Comparison of ENCODE assay signal across 2 cellular contexts in the genomic region with DNA sequence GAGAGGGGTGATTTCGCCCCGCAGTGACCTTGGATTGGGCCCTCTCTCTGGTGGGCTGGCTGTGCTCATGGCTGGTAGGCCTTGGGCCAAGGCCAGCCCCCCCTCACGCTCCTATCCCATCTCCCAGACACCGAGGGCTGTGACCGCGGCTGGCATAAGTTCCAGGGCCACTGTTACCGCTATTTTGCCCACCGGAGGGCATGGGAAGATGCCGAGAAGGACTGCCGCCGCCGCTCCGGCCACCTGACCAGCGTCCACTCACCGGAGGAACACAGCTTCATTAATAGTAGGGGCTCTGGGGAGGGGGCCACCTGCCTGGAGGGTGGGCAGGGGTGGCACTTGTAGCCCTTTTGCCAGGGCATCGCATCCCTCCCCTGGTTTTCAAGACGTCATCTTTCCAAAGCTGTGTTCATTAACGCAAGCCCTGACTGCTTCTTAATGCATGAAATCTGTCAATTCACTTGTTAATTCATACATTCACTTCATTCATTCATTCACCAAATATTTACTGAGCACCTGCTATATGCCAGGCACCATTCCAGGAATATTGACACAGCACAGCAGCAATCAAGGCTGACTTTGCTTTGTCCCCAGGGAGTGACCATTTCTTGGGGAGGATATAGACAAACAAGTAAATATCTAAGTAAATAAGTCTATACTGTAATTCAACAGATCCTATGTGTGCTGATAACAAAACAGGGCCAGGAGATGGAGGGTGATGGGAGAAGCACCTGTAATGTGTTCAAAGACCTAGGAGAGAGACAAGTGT.
TF ChIP-seq lines count a peak whose summit lies in the region.

No MANE protein-coding gene starts in this region.

TF ChIP-seq in GM23338, 12 proteins besides CTCF, POLR2A, EP300 and RAD21:
- TF ChIP-seq NANOG (IDR thresholded peaks at IDR 0.05; ENCODE audit: borderline replicate concordance) (no peak), JUNB (IDR thresholded peaks at IDR 0.05; ENCODE audit: unreplicated experiment) (no peak)
- TF ChIP-seq, protein P1, sequence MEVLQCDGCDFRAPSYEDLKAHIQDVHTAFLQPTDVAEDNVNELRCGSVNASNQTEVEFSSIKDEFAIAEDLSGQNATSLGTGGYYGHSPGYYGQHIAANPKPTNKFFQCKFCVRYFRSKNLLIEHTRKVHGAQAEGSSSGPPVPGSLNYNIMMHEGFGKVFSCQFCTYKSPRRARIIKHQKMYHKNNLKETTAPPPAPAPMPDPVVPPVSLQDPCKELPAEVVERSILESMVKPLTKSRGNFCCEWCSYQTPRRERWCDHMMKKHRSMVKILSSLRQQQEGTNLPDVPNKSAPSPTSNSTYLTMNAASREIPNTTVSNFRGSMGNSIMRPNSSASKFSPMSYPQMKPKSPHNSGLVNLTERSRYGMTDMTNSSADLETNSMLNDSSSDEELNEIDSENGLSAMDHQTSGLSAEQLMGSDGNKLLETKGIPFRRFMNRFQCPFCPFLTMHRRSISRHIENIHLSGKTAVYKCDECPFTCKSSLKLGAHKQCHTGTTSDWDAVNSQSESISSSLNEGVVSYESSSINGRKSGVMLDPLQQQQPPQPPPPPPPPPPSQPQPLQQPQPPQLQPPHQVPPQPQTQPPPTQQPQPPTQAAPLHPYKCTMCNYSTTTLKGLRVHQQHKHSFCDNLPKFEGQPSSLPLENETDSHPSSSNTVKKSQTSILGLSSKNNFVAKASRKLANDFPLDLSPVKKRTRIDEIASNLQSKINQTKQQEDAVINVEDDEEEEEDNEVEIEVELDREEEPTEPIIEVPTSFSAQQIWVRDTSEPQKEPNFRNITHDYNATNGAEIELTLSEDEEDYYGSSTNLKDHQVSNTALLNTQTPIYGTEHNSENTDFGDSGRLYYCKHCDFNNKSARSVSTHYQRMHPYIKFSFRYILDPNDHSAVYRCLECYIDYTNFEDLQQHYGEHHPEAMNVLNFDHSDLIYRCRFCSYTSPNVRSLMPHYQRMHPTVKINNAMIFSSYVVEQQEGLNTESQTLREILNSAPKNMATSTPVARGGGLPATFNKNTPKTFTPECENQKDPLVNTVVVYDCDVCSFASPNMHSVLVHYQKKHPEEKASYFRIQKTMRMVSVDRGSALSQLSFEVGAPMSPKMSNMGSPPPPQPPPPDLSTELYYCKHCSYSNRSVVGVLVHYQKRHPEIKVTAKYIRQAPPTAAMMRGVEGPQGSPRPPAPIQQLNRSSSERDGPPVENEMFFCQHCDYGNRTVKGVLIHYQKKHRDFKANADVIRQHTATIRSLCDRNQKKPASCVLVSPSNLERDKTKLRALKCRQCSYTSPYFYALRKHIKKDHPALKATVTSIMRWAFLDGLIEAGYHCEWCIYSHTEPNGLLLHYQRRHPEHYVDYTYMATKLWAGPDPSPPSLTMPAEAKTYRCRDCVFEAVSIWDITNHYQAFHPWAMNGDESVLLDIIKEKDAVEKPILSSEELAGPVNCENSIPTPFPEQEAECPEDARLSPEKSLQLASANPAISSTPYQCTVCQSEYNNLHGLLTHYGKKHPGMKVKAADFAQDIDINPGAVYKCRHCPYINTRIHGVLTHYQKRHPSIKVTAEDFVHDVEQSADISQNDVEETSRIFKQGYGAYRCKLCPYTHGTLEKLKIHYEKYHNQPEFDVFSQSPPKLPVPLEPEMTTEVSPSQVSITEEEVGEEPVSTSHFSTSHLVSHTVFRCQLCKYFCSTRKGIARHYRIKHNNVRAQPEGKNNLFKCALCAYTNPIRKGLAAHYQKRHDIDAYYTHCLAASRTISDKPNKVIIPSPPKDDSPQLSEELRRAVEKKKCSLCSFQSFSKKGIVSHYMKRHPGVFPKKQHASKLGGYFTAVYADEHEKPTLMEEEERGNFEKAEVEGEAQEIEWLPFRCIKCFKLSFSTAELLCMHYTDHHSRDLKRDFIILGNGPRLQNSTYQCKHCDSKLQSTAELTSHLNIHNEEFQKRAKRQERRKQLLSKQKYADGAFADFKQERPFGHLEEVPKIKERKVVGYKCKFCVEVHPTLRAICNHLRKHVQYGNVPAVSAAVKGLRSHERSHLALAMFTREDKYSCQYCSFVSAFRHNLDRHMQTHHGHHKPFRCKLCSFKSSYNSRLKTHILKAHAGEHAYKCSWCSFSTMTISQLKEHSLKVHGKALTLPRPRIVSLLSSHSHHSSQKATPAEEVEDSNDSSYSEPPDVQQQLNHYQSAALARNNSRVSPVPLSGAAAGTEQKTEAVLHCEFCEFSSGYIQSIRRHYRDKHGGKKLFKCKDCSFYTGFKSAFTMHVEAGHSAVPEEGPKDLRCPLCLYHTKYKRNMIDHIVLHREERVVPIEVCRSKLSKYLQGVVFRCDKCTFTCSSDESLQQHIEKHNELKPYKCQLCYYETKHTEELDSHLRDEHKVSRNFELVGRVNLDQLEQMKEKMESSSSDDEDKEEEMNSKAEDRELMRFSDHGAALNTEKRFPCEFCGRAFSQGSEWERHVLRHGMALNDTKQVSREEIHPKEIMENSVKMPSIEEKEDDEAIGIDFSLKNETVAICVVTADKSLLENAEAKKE (CRISPR knock-in tag; IDR thresholded peaks at IDR 0.05), result no peak
- TF ChIP-seq, protein P2, sequence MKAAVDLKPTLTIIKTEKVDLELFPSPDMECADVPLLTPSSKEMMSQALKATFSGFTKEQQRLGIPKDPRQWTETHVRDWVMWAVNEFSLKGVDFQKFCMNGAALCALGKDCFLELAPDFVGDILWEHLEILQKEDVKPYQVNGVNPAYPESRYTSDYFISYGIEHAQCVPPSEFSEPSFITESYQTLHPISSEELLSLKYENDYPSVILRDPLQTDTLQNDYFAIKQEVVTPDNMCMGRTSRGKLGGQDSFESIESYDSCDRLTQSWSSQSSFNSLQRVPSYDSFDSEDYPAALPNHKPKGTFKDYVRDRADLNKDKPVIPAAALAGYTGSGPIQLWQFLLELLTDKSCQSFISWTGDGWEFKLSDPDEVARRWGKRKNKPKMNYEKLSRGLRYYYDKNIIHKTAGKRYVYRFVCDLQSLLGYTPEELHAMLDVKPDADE (IDR thresholded peaks at IDR 0.05), result no peak

TF ChIP-seq in K562, 482 proteins besides CTCF, POLR2A, EP300 and RAD21:
- TF ChIP-seq RAD51 (IDR thresholded peaks at IDR 0.05; ENCODE audit: borderline replicate concordance, low read depth) (no peak), MIER1 (IDR thresholded peaks at IDR 0.05; ENCODE audit: low read depth) (no peak), KDM2B (CRISPR knock-in tag; IDR thresholded peaks at IDR 0.05) (no peak), RBBP5 (IDR thresholded peaks at IDR 0.05; ENCODE audit: borderline replicate concordance, insufficient read depth, low read length, poor library complexity, severe bottlenecking) (no peak), ZNF79 (CRISPR knock-in tag; IDR thresholded peaks at IDR 0.05; ENCODE audit: low read depth) (peak; percentile 93), YY1 (IDR thresholded peaks at IDR 0.05; ENCODE audit: borderline replicate concordance in 1 of 3, control insufficient read depth in 1 of 3, extremely low read depth in 1 of 3, insufficient read depth in 3 of 3, insufficient read length in 1 of 3, insufficient replicate concordance in 2 of 3, low read depth in 1 of 3, low read length in 2 of 3) (no peak), RBM25 (IDR thresholded peaks at IDR 0.05; ENCODE audit: low read depth, low read length, severe bottlenecking) (peak; percentile 38), HDAC6 (IDR thresholded peaks at IDR 0.05; ENCODE audit: low read depth, low read length) (no peak), ZNF24 (IDR thresholded peaks at IDR 0.05) (peak; percentile 91), HNRNPK (IDR thresholded peaks at IDR 0.05; ENCODE audit: low read depth, low read length, poor library complexity, severe bottlenecking) (no peak), KHSRP (IDR thresholded peaks at IDR 0.05) (no peak)
- TF ChIP-seq, protein P3, sequence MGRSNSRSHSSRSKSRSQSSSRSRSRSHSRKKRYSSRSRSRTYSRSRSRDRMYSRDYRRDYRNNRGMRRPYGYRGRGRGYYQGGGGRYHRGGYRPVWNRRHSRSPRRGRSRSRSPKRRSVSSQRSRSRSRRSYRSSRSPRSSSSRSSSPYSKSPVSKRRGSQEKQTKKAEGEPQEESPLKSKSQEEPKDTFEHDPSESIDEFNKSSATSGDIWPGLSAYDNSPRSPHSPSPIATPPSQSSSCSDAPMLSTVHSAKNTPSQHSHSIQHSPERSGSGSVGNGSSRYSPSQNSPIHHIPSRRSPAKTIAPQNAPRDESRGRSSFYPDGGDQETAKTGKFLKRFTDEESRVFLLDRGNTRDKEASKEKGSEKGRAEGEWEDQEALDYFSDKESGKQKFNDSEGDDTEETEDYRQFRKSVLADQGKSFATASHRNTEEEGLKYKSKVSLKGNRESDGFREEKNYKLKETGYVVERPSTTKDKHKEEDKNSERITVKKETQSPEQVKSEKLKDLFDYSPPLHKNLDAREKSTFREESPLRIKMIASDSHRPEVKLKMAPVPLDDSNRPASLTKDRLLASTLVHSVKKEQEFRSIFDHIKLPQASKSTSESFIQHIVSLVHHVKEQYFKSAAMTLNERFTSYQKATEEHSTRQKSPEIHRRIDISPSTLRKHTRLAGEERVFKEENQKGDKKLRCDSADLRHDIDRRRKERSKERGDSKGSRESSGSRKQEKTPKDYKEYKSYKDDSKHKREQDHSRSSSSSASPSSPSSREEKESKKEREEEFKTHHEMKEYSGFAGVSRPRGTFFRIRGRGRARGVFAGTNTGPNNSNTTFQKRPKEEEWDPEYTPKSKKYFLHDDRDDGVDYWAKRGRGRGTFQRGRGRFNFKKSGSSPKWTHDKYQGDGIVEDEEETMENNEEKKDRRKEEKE (IDR thresholded peaks at IDR 0.05; ENCODE audit: borderline replicate concordance in 1 of 2, control insufficient read depth in 1 of 2, low read depth in 2 of 2, low read length in 1 of 2), result no peak
